ENCODE assay signal across 2 cellular contexts in the genomic region with DNA sequence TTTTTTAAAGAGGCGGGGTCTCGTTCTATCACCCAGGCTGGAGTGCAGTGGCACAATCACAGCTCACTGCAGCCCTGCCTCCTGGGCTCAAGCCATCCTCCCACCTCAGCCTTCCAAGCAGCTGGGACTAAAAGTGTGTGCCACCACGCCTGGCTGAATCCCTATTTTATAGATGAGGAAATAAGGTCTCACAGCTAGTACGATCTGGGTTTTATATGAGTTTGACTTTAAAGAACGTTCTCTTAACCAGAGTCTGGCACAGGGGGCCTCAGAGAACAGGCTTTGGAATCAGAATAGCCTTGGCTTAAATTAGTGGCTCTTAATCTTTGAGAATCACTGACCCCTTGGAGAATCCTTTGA.
TF ChIP-seq lines count a peak whose summit lies in the region.

No MANE protein-coding gene starts in this region.

TF ChIP-seq in SK-N-SH treated with all-trans-retinoic acid at 6 μM for 48 hours, 23 proteins besides CTCF, POLR2A, EP300 and RAD21 (continued from another document):
- no peak for TF ChIP-seq TSHZ2 (CRISPR knock-in tag; IDR thresholded peaks at IDR 0.05)
- TF ChIP-seq GLIS3 (CRISPR knock-in tag; IDR thresholded peaks at IDR 0.05), result no peak
- TF ChIP-seq, protein P1, sequence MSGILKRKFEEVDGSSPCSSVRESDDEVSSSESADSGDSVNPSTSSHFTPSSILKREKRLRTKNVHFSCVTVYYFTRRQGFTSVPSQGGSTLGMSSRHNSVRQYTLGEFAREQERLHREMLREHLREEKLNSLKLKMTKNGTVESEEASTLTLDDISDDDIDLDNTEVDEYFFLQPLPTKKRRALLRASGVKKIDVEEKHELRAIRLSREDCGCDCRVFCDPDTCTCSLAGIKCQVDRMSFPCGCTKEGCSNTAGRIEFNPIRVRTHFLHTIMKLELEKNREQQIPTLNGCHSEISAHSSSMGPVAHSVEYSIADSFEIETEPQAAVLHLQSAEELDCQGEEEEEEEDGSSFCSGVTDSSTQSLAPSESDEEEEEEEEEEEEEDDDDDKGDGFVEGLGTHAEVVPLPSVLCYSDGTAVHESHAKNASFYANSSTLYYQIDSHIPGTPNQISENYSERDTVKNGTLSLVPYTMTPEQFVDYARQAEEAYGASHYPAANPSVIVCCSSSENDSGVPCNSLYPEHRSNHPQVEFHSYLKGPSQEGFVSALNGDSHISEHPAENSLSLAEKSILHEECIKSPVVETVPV (CRISPR knock-in tag; IDR thresholded peaks at IDR 0.05), result no peak
- TF ChIP-seq BACH2 (CRISPR knock-in tag; IDR thresholded peaks at IDR 0.05; ENCODE audit: borderline replicate concordance), result no peak
- TF ChIP-seq RARB (CRISPR knock-in tag; IDR thresholded peaks at IDR 0.05), result no peak
- no peak for TF ChIP-seq TCF4 (CRISPR knock-in tag; IDR thresholded peaks at IDR 0.05; ENCODE audit: borderline replicate concordance)
- no peak for TF ChIP-seq ZNF8 (CRISPR knock-in tag; IDR thresholded peaks at IDR 0.05)
- no peak for TF ChIP-seq ZNF70 (CRISPR knock-in tag; IDR thresholded peaks at IDR 0.05)
- TF ChIP-seq CSDC2 (CRISPR knock-in tag; IDR thresholded peaks at IDR 0.05), result no peak
- no peak for TF ChIP-seq ZC3H10 (CRISPR knock-in tag; IDR thresholded peaks at IDR 0.05)
- no peak for TF ChIP-seq PPARA (CRISPR knock-in tag; IDR thresholded peaks at IDR 0.05; ENCODE audit: borderline replicate concordance)
- TF ChIP-seq, protein P2, sequence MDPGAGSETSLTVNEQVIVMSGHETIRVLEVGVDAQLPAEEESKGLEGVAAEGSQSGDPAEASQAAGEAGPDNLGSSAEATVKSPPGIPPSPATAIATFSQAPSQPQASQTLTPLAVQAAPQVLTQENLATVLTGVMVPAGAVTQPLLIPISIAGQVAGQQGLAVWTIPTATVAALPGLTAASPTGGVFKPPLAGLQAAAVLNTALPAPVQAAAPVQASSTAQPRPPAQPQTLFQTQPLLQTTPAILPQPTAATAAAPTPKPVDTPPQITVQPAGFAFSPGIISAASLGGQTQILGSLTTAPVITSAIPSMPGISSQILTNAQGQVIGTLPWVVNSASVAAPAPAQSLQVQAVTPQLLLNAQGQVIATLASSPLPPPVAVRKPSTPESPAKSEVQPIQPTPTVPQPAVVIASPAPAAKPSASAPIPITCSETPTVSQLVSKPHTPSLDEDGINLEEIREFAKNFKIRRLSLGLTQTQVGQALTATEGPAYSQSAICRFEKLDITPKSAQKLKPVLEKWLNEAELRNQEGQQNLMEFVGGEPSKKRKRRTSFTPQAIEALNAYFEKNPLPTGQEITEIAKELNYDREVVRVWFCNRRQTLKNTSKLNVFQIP (CRISPR knock-in tag; IDR thresholded peaks at IDR 0.05; ENCODE audit: borderline replicate concordance, low read depth), result no peak
- no peak for TF ChIP-seq SNAI2 (CRISPR knock-in tag; IDR thresholded peaks at IDR 0.05)

TF ChIP-seq in SK-N-SH, 30 proteins besides CTCF, POLR2A, EP300 and RAD21 (continued from another document):
- TF ChIP-seq REST (IDR thresholded peaks at IDR 0.05; ENCODE audit: low read depth, low read length) (no peak), FOXJ3 (CRISPR knock-in tag; IDR thresholded peaks at IDR 0.05) (no peak), EZH2phosphoT487 (IDR thresholded peaks at IDR 0.05; ENCODE audit: borderline replicate concordance, low read depth) (no peak), POLR2AphosphoS5 (IDR thresholded peaks at IDR 0.05; ENCODE audit: low read depth, low read length) (no peak), FOXM1 (IDR thresholded peaks at IDR 0.05; ENCODE audit: low read depth) (no peak), ZBTB33 (IDR thresholded peaks at IDR 0.05; ENCODE audit: borderline replicate concordance, low read depth) (no peak), MXI1 (IDR thresholded peaks at IDR 0.05; ENCODE audit: low read depth, low read length) (no peak), MEF2A (IDR thresholded peaks at IDR 0.05; ENCODE audit: borderline replicate concordance, low read depth) (no peak), RFX5 (IDR thresholded peaks at IDR 0.05; ENCODE audit: low read length) (no peak), GABPA (IDR thresholded peaks at IDR 0.05; ENCODE audit: low read depth) (no peak), SMC3 (IDR thresholded peaks at IDR 0.05; ENCODE audit: low read depth, low read length) (no peak)
- TF ChIP-seq, protein P3, sequence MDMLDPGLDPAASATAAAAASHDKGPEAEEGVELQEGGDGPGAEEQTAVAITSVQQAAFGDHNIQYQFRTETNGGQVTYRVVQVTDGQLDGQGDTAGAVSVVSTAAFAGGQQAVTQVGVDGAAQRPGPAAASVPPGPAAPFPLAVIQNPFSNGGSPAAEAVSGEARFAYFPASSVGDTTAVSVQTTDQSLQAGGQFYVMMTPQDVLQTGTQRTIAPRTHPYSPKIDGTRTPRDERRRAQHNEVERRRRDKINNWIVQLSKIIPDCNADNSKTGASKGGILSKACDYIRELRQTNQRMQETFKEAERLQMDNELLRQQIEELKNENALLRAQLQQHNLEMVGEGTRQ (IDR thresholded peaks at IDR 0.05; ENCODE audit: borderline replicate concordance, low read depth, low read length), result no peak
